24 cellular contexts compared by ENCODE assay signal in the genomic region with DNA sequence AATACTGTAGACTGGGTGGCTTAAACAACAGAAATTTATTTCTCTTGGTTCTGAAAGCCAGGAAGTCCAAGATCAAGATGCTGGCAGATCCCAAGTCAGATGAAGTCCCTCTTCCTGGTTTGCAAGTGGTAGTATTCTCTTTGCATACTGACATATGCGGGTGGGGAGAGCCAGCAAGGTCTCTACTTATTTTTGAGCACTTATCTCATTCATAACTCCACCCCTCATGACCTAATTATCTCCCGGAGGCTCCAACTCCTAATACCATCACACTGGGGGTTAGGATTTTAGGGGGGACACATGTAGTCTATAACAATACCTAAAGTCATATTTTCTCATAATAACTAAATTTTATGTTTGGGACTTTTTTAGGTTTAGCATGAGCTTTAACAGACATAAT.
"Had no signal": no experiment of that assay in that cellular context is flagged by ENCODE, and none has a peak within 500 bp of the region (broad histone marks: within the 10 kb centered on the region; RNA-seq: fewer than 3 reads in every experiment).

No MANE protein-coding gene starts in this region.

- H3K4me3 ChIP-seq: body of pancreas, cardiac muscle cell, hepatocyte, mucosa of descending colon, neural progenitor cell, spleen, thoracic aorta, vagina had no signal

- H3K4me1 Mint-ChIP-seq: neural progenitor cell, WTC11 had no signal

- H3K27me3 ChIP-seq: body of pancreas, cardiac muscle cell, hepatocyte, neural progenitor cell, spleen, vagina had no signal

- H3K27me3 Mint-ChIP-seq: activated naive CD8-positive, alpha-beta T cell treated with anti-CD3 and anti-CD28 coated beads, Interleukin-2, amount 50 U/mL, for 24 hours; naive B cell; type B pancreatic cell had no signal

- H3K27ac Mint-ChIP-seq: neural progenitor cell, type B pancreatic cell, WTC11 had no signal

- H3K9me3 ChIP-seq: body of pancreas, mucosa of descending colon, spleen, thoracic aorta, vagina had no signal

- H3K4me3 Mint-ChIP-seq: activated naive CD8-positive, alpha-beta T cell treated with anti-CD3 and anti-CD28 coated beads, Interleukin-2, amount 50 U/mL, for 24 hours; activated T-helper 1 cell treated with anti-CD3 and anti-CD28 coated beads, Interleukin-12 subunit alpha, Interleukin-12 subunit beta, Interleukin-2, Interleukin-4 antibody, amounts not matched to agents 30 ng/mL and 10 ng/mL and 1 ng/mL, durations not matched to agents 14 hours and 24 hours and 36 hours; neural progenitor cell; type B pancreatic cell; WTC11 had no signal

- H3K27ac ChIP-seq: body of pancreas, cardiac muscle cell, hepatocyte, neural progenitor cell, thoracic aorta, vagina had no signal

- H3K4me1 ChIP-seq: body of pancreas, neural progenitor cell, vagina had no signal

- H2AFZ ChIP-seq: hepatocyte, neural progenitor cell had no signal

- ATAC-seq: activated naive CD8-positive, alpha-beta T cell treated with anti-CD3 and anti-CD28 coated beads, Interleukin-2, amount 50 U/mL, for 24 hours; body of pancreas; mucosa of descending colon; WTC11 had no signal

- H3K9me3 Mint-ChIP-seq: neural progenitor cell, type B pancreatic cell, WTC11 had no signal

- H3K79me2 ChIP-seq: hepatocyte had no signal

- DNase-seq: activated gamma-delta T cell; activated naive CD4-positive, alpha-beta T cell treated with anti-CD3 and anti-CD28 coated beads, Interleukin-2, amount 50 U/mL, for 16 hours; activated naive CD8-positive, alpha-beta T cell treated with anti-CD3 and anti-CD28 coated beads, Interleukin-2, amount 50 U/mL, for 24 hours; anterior cingulate cortex; body of pancreas; effector CD4-positive, alpha-beta T cell; foreskin fibroblast; kidney glomerular epithelial cell; mesendoderm; mucosa of descending colon; naive B cell; spleen; stimulated activated CD4-positive, alpha-beta T cell treated with anti-CD3 and anti-CD28 coated beads, Interleukin-4, amount 100 ng/mL, for 24 hours; stimulated activated naive CD4-positive, alpha-beta T cell treated with Interleukin-2 at 50 U/mL for 16 hours; T1000 had no signal

- FAIRE-seq: endometrium had no signal

- H3K36me3 ChIP-seq: cardiac muscle cell, thoracic aorta, vagina had no signal

- H3K4me2 ChIP-seq: hepatocyte, neural progenitor cell had no signal

- H3K9ac ChIP-seq: neural progenitor cell had no signal
